Comparison of ENCODE assay signal across 17 cellular contexts in genomic region chr15:57562220-57562769, GRCh38. TPM values are rescaled to one million over a fixed set of nuclear protein-coding genes. Genes with fewer than 3 reads are reported as not detected.
A peak's percentile ranks its signal among the peaks of the same experiment; 100 is the strongest.
DNase-seq lines count a peak whose midpoint lies in the region; ATAC-seq and TF ChIP-seq lines count a peak whose summit lies in the region.
"Had no signal": no experiment of that assay in that cellular context is flagged by ENCODE, and none has a peak within 500 bp of the region (broad histone marks: within the 10 kb centered on the region; RNA-seq: fewer than 3 reads in every experiment).

No MANE protein-coding gene starts in this region.

- intact Hi-C loops in left ventricle myocardium inferior (cut with micrococcal nuclease) = no loop called here

- peak overlapping the region; percentile 71 for H3K27ac ChIP-seq in left ventricle myocardium inferior (replicated peaks)
- H3K27ac ChIP-seq in upper lobe of left lung = peak overlapping the region; percentile 31 to 71 (median 54)
- H3K27ac ChIP-seq: transverse colon had no signal

- in situ Hi-C loops in HAP-1 (cut with MboI; ENCODE audit: low sequenced_read_pairs) = loop anchor here (5.0 to 10.0 kb wide), 2 partner anchors 173 to 300 kb away; no protein-coding TSS in a partner anchor

- CTCF ChIA-PET in activated naive CD4-positive, alpha-beta T cell treated with anti-CD3 and anti-CD28 coated beads, Interleukin-2, amount 10 ng/mL, durations not matched to agents 7 days and 5 days (lab: Charles Lee) = interaction anchor here (1.0 to 6.0 kb wide), 2 partner anchors 35 to 299 kb away, joined by 3 to 34 read pairs; no protein-coding TSS in a partner anchor

- peaks cover 51% of the 10 kb centered on the region for H3K4me1 ChIP-seq in left ventricle myocardium inferior
- H3K4me1 ChIP-seq in upper lobe of left lung = peaks cover 6 to 19% (median 16%) of the 10 kb centered on the region in 4 donors
- H3K4me1 ChIP-seq in HAP-1 = no peaks in the 10 kb centered on the region; the same call in none of the 2 replicates

- H3K4me3 Mint-ChIP-seq in activated naive CD4-positive, alpha-beta T cell treated with anti-CD3 and anti-CD28 coated beads, Interleukin-2, amount 50 U/mL, for 24 hours = no peak overlapping the region
- no peak overlapping the region for H3K4me3 Mint-ChIP-seq in activated naive CD4-positive, alpha-beta T cell treated with anti-CD3 and anti-CD28 coated beads, Interleukin-2, amount 10 ng/mL, durations not matched to agents 7 days and 5 days
- H3K4me3 Mint-ChIP-seq: natural killer cell treated with Interleukin-12 subunit alpha and Interleukin-12 subunit beta and Interleukin-15 and Interleukin-18, amount 100 ng/mL, for 72 hours had no signal

- H3K9me3 ChIP-seq in left ventricle myocardium inferior (replicated peaks) (no peaks in the 10 kb centered on the region), upper lobe of left lung (no peaks in the 10 kb centered on the region), HAP-1 (no peaks in the 10 kb centered on the region)
- H3K9me3 ChIP-seq: esophagus squamous epithelium, transverse colon had no signal

- WGBS in upper lobe of left lung, 2 donors = 57 to 71% methylated on average over 7 to 11 of the region's 11 CpGs

- no peak for TF ChIP-seq EP300 in upper lobe of left lung (IDR thresholded peaks at IDR 0.05)

- H3K36me3 ChIP-seq in left ventricle myocardium inferior (no peaks in the 10 kb centered on the region), upper lobe of left lung (no peaks in the 10 kb centered on the region), HAP-1 (replicated peaks) (no peaks in the 10 kb centered on the region)
- H3K36me3 ChIP-seq: esophagus squamous epithelium, transverse colon had no signal

- H3K4me3 ChIP-seq in left ventricle myocardium inferior = no peak overlapping the region
- no peak overlapping the region for H3K4me3 ChIP-seq in upper lobe of left lung
- no peak overlapping the region for H3K4me3 ChIP-seq in HAP-1
- H3K4me3 ChIP-seq: esophagus squamous epithelium, transverse colon had no signal

- H3K27me3 ChIP-seq in left ventricle myocardium inferior (ENCODE audit: low read depth) (no peaks in the 10 kb centered on the region), upper lobe of left lung (no peaks in the 10 kb centered on the region), HAP-1 (ENCODE audit: low read depth) (no peaks in the 10 kb centered on the region; the same call in 1 of the 2 replicates)
- H3K27me3 ChIP-seq: esophagus squamous epithelium, transverse colon had no signal

- DNase-seq in activated naive CD4-positive, alpha-beta T cell treated with anti-CD3 and anti-CD28 coated beads, Interleukin-2, amount 10 ng/mL, durations not matched to agents 7 days and 5 days = no peak
- peak; percentile 8 for DNase-seq in cerebellum (ENCODE audit: low spot score)
- peak; percentile 79 for DNase-seq in left ventricle myocardium inferior
- DNase-seq in upper lobe of left lung = peak in 1 of 2 donors; percentile 67
- no peak for DNase-seq in DMS79 treated with DMSO at 0.1 percent for 48 hours (lab: John Stamatoyannopoulos, UW)
- no peak for DNase-seq in SHP77 treated with DMSO at 0.1 percent for 48 hours (lab: John Stamatoyannopoulos, UW)
- DNase-seq in HAP-1 (ENCODE audit: low spot score in 2 of 2) = no peak
- DNase-seq: amniotic stem cell, DMS 273 treated with DMSO at 0.1 percent for 48 hours, esophagus squamous epithelium, KG1, NCI-H1105, NCI-H2227 treated with DMSO at 0.1 percent for 48 hours, transverse colon had no signal

- H3K27ac Mint-ChIP-seq in activated naive CD4-positive, alpha-beta T cell treated with anti-CD3 and anti-CD28 coated beads, Interleukin-2, amount 50 U/mL, for 24 hours = peak overlapping the region; percentile 89
- no peak overlapping the region for H3K27ac Mint-ChIP-seq in activated naive CD4-positive, alpha-beta T cell treated with anti-CD3 and anti-CD28 coated beads, Interleukin-2, amount 10 ng/mL, durations not matched to agents 7 days and 5 days
- H3K27ac Mint-ChIP-seq: natural killer cell treated with Interleukin-12 subunit alpha and Interleukin-12 subunit beta and Interleukin-15 and Interleukin-18, amount 100 ng/mL, for 72 hours had no signal

- no peaks in the 10 kb centered on the region for H3K27me3 Mint-ChIP-seq in activated naive CD4-positive, alpha-beta T cell treated with anti-CD3 and anti-CD28 coated beads, Interleukin-2, amount 50 U/mL, for 24 hours
- peaks cover 4% of the 10 kb centered on the region for H3K27me3 Mint-ChIP-seq in activated naive CD4-positive, alpha-beta T cell treated with anti-CD3 and anti-CD28 coated beads, Interleukin-2, amount 10 ng/mL, durations not matched to agents 7 days and 5 days
- H3K27me3 Mint-ChIP-seq: T-cell had no signal

- no peak for ATAC-seq in upper lobe of left lung (ENCODE audit: low FRiP score in 2 of 2)

- H3K36me3 Mint-ChIP-seq in activated naive CD4-positive, alpha-beta T cell treated with anti-CD3 and anti-CD28 coated beads, Interleukin-2, amount 50 U/mL, for 24 hours = peaks cover 3% of the 10 kb centered on the region
- no peaks in the 10 kb centered on the region for H3K36me3 Mint-ChIP-seq in activated naive CD4-positive, alpha-beta T cell treated with anti-CD3 and anti-CD28 coated beads, Interleukin-2, amount 10 ng/mL, durations not matched to agents 7 days and 5 days
- H3K36me3 Mint-ChIP-seq: natural killer cell treated with Interleukin-12 subunit alpha and Interleukin-12 subunit beta and Interleukin-15 and Interleukin-18, amount 100 ng/mL, for 72 hours; T-cell had no signal

- TF ChIP-seq POLR2A in upper lobe of left lung (IDR thresholded peaks at IDR 0.05) = no peak

- TF ChIP-seq CTCF in left ventricle myocardium inferior (IDR thresholded peaks at IDR 0.05; ENCODE audit: borderline replicate concordance) (no peak), upper lobe of left lung (IDR thresholded peaks at IDR 0.05) (no peak)

- peaks cover 5% of the 10 kb centered on the region for H3K9me3 Mint-ChIP-seq in activated naive CD4-positive, alpha-beta T cell treated with anti-CD3 and anti-CD28 coated beads, Interleukin-2, amount 50 U/mL, for 24 hours
- no peaks in the 10 kb centered on the region for H3K9me3 Mint-ChIP-seq in activated naive CD4-positive, alpha-beta T cell treated with anti-CD3 and anti-CD28 coated beads, Interleukin-2, amount 10 ng/mL, durations not matched to agents 7 days and 5 days
- H3K9me3 Mint-ChIP-seq: natural killer cell treated with Interleukin-12 subunit alpha and Interleukin-12 subunit beta and Interleukin-15 and Interleukin-18, amount 100 ng/mL, for 72 hours; T-cell had no signal

- peaks cover 54% of the 10 kb centered on the region for H3K4me1 Mint-ChIP-seq in activated naive CD4-positive, alpha-beta T cell treated with anti-CD3 and anti-CD28 coated beads, Interleukin-2, amount 50 U/mL, for 24 hours
- H3K4me1 Mint-ChIP-seq in activated naive CD4-positive, alpha-beta T cell treated with anti-CD3 and anti-CD28 coated beads, Interleukin-2, amount 10 ng/mL, durations not matched to agents 7 days and 5 days = peaks cover 56% of the 10 kb centered on the region

RNA-seq across cellular contexts. Expression of gene MYZAP, which starts 29.4 kb away (rescaled TPM):
- total RNA-seq in cerebellum = 0.64 TPM
- 934 TPM for total RNA-seq in left ventricle myocardium inferior
- 10 to 100 TPM; 22.0 to 54.3 (median 30.4) TPM for total RNA-seq in upper lobe of left lung
- total RNA-seq: natural killer cell treated with Interleukin-12 subunit alpha and Interleukin-12 subunit beta and Interleukin-15 and Interleukin-18, amount 100 ng/mL, for 72 hours had no signal

Comparison
In these comparisons a context has a peak if more than half of its experiments do, and no peak if none do; other contexts are left out.
1. DNase-seq: peak in cerebellum (single experiment) and left ventricle myocardium inferior (single experiment); none in activated naive CD4-positive, alpha-beta T cell treated with anti-CD3 and anti-CD28 coated beads, Interleukin-2, amount 10 ng/mL, durations not matched to agents 7 days and 5 days (single experiment), DMS79 treated with DMSO at 0.1 percent for 48 hours (single experiment), SHP77 treated with DMSO at 0.1 percent for 48 hours (single experiment) and HAP-1 (0 of 2).
2. RNA of gene MYZAP, which starts 29.4 kb away (total RNA-seq): 934 TPM in left ventricle myocardium inferior (single experiment); 22.0 to 54.3 TPM in upper lobe of left lung and 0.64 TPM in cerebellum (single experiment); every median in the first group is over 10 times any median in the second.